Comparison of ENCODE assay signal across 1 cellular context in the genomic region with DNA sequence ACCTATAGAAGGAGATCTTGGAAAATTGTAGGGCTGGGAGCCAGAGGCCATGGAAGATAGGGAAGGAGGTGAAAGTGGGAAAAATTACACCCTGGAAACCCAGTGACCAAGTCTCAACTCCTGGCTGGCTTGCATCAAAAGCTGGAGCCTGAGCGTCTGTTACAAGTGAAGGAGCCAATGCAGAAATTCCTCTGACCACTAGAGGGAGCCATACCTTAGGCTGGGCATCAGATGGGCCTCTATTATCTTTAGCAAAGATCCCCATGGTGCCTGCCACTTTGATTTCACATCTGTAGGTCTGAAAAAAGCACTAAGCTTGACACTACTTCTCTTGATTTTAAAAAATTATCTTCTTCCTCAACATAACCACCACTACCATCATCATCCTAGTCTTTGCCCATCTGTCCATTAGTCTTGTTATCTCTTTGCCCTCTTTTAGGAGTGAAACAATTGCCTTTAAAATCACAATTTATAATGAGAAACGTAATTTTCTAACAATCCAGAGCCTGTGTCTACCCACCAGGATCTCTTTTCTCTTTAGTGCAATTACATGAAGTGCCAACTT.
TF ChIP-seq lines count a peak whose summit lies in the region.

No MANE protein-coding gene starts in this region.

TF ChIP-seq in K562, 482 proteins besides CTCF, POLR2A, EP300 and RAD21 (continued from another document):
- TF ChIP-seq RB1 (IDR thresholded peaks at IDR 0.05; ENCODE audit: low read depth), result 0 out of 2 replicates have a peak, but pooled peaks have one; percentile 23
- TF ChIP-seq ZBTB33 (CRISPR knock-in tag; IDR thresholded peaks at IDR 0.05), result no peak
- TF ChIP-seq, protein P1, sequence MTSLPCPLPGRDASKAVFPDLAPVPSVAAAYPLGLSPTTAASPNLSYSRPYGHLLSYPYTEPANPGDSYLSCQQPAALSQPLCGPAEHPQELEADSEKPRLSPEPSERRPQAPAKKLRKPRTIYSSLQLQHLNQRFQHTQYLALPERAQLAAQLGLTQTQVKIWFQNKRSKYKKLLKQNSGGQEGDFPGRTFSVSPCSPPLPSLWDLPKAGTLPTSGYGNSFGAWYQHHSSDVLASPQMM (CRISPR knock-in tag; IDR thresholded peaks at IDR 0.05), result no peak
- no peak for TF ChIP-seq ATF3 (IDR thresholded peaks at IDR 0.05)
- TF ChIP-seq ATF3 (CRISPR knock-in tag; conservative IDR thresholded peaks at IDR 0.05), result no peak
- TF ChIP-seq ZNF79 (CRISPR knock-in tag; IDR thresholded peaks at IDR 0.05; ENCODE audit: low read depth), result no peak
- TF ChIP-seq ARID2 (IDR thresholded peaks at IDR 0.05), result no peak
- TF ChIP-seq BRD4 (IDR thresholded peaks at IDR 0.05), result no peak
- peak in 1 of 2 experiments; percentile 75; a peak in 1 of 4 replicates for TF ChIP-seq RCOR1 (IDR thresholded peaks at IDR 0.05; ENCODE audit: borderline replicate concordance in 1 of 2, low read depth in 2 of 2, low read length in 2 of 2)
- no peak for TF ChIP-seq ELF1 (tag; IDR thresholded peaks at IDR 0.05)
- TF ChIP-seq MED1 (CRISPR knock-in tag; IDR thresholded peaks at IDR 0.05; ENCODE audit: borderline replicate concordance), result no peak
- TF ChIP-seq RBM34 (IDR thresholded peaks at IDR 0.05; ENCODE audit: borderline replicate concordance, insufficient read depth, low read length), result no peak
- TF ChIP-seq ZNF174 (CRISPR knock-in tag; IDR thresholded peaks at IDR 0.05), result no peak
- TF ChIP-seq KLF13 (tag; IDR thresholded peaks at IDR 0.05; ENCODE audit: borderline replicate concordance, low read depth), result no peak
- peak; percentile 28; the same call in 1 of the 2 replicates for TF ChIP-seq CC2D1A (IDR thresholded peaks at IDR 0.05)
- TF ChIP-seq EWSR1 (IDR thresholded peaks at IDR 0.05; ENCODE audit: borderline replicate concordance, low read depth, partially characterized antibody), result no peak
- TF ChIP-seq, protein P2, sequence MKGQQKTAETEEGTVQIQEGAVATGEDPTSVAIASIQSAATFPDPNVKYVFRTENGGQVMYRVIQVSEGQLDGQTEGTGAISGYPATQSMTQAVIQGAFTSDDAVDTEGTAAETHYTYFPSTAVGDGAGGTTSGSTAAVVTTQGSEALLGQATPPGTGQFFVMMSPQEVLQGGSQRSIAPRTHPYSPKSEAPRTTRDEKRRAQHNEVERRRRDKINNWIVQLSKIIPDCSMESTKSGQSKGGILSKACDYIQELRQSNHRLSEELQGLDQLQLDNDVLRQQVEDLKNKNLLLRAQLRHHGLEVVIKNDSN (CRISPR knock-in tag; IDR thresholded peaks at IDR 0.05), result peak; percentile 69
- no peak for TF ChIP-seq NFIX (CRISPR knock-in tag; IDR thresholded peaks at IDR 0.05; ENCODE audit: low read depth)
- TF ChIP-seq ARID3B (CRISPR knock-in tag; IDR thresholded peaks at IDR 0.05; ENCODE audit: borderline replicate concordance), result no peak
- TF ChIP-seq, protein P3, sequence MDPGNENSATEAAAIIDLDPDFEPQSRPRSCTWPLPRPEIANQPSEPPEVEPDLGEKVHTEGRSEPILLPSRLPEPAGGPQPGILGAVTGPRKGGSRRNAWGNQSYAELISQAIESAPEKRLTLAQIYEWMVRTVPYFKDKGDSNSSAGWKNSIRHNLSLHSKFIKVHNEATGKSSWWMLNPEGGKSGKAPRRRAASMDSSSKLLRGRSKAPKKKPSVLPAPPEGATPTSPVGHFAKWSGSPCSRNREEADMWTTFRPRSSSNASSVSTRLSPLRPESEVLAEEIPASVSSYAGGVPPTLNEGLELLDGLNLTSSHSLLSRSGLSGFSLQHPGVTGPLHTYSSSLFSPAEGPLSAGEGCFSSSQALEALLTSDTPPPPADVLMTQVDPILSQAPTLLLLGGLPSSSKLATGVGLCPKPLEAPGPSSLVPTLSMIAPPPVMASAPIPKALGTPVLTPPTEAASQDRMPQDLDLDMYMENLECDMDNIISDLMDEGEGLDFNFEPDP (CRISPR knock-in tag; IDR thresholded peaks at IDR 0.05), result no peak
- TF ChIP-seq CREB3L1 (IDR thresholded peaks at IDR 0.05; ENCODE audit: borderline replicate concordance, low read depth), result no peak
- no peak for TF ChIP-seq FOXA1 (IDR thresholded peaks at IDR 0.05; ENCODE audit: borderline replicate concordance)
- TF ChIP-seq, protein P4, sequence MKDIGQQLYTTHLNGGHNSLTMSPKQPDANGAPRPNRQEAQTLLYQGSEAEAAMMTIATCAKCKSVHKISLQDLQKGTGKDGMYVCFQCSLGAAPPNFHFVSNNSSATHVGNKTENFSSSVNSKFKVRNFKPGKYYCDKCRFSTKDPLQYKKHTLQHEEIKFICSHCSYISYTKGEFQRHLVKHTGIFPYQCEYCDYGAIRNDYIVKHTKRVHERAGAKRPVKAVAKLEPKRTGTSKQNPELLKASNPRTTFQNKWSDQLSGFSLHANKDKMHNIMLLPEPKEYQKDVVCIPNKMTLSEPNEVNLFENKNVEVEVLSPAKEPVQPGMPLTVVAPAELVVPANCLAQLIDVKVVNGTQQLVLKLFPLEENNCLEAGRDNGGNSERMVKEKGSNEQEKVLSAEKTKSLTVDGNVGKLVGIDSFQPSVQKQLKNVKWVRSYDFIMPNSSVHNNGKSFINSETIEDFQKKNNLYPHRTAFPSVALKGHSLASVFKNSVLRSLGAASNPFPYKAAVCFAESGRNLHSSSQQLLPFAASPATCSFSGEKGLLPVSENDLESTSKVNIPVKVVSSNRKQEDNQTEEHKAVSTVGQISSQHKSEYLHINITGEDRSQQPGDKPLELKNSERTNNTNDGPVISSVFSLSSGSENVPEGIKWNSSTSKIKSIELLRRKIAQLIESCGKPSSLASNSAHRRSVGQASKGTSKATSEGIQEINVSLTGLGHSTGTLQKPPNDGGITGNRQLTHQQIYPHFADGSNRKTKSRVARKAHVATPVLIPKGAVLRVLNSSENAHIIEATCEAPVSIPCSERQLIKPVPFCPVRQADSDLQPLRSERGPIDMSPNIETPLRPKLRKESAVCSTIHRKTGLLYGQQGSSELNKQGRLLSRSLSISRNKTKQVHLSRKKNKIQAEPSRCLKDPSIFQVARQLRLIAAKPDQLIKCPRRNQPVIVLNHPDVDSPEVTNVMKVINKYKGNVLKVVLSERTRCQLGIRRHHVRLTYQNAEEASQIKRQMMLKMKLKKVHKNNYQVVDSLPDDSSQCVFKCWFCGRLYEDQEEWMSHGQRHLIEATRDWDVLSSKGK (CRISPR knock-in tag; IDR thresholded peaks at IDR 0.05), result no peak
- no peak for TF ChIP-seq ZNF436 (CRISPR knock-in tag; IDR thresholded peaks at IDR 0.05)
- TF ChIP-seq ZBTB11 (CRISPR knock-in tag; IDR thresholded peaks at IDR 0.05), result no peak
- TF ChIP-seq, protein P5, sequence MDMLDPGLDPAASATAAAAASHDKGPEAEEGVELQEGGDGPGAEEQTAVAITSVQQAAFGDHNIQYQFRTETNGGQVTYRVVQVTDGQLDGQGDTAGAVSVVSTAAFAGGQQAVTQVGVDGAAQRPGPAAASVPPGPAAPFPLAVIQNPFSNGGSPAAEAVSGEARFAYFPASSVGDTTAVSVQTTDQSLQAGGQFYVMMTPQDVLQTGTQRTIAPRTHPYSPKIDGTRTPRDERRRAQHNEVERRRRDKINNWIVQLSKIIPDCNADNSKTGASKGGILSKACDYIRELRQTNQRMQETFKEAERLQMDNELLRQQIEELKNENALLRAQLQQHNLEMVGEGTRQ (CRISPR knock-in tag; IDR thresholded peaks at IDR 0.05), result peak; percentile 70
- TF ChIP-seq ZNF707 (CRISPR knock-in tag; conservative IDR thresholded peaks at IDR 0.05), result no peak
- TF ChIP-seq FOXK2 (conservative IDR thresholded peaks at IDR 0.05 in 1 of 2, IDR thresholded peaks at IDR 0.05 in 1 of 2; ENCODE audit: low read depth in 2 of 2), result no peak
- TF ChIP-seq HBP1 (CRISPR knock-in tag; IDR thresholded peaks at IDR 0.05), result no peak
- TF ChIP-seq, protein P6, sequence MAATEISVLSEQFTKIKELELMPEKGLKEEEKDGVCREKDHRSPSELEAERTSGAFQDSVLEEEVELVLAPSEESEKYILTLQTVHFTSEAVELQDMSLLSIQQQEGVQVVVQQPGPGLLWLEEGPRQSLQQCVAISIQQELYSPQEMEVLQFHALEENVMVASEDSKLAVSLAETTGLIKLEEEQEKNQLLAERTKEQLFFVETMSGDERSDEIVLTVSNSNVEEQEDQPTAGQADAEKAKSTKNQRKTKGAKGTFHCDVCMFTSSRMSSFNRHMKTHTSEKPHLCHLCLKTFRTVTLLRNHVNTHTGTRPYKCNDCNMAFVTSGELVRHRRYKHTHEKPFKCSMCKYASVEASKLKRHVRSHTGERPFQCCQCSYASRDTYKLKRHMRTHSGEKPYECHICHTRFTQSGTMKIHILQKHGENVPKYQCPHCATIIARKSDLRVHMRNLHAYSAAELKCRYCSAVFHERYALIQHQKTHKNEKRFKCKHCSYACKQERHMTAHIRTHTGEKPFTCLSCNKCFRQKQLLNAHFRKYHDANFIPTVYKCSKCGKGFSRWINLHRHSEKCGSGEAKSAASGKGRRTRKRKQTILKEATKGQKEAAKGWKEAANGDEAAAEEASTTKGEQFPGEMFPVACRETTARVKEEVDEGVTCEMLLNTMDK (IDR thresholded peaks at IDR 0.05; ENCODE audit: borderline replicate concordance, insufficient read depth, low read depth, low read length, poor library complexity, severe bottlenecking), result peak; percentile 47
- peak; percentile 30; the same call in 1 of the 2 replicates for TF ChIP-seq RAD51 (IDR thresholded peaks at IDR 0.05; ENCODE audit: borderline replicate concordance, low read depth)
- no peak for TF ChIP-seq ZNF75A (CRISPR knock-in tag; IDR thresholded peaks at IDR 0.05)
